19 cellular contexts compared by ENCODE assay signal in the genomic region with DNA sequence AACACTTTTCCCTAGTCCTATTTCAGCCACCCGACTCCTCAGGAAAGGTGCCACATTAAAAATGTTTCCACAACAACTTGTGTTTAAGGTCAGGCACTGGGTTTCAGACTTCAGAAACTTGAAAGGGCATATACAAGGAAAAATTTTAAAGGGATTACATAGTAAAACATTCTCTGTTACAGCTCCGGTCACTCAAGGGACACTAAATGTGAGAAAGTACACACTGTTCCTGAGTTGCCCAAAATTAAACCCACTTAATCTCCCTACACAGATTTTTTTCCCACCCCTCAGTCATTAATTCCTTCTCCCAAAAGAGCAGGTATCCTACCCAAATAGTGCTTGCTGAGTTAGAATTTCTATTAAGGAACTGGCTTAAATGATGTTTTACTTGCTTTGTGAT. TPM values are rescaled to one million over a fixed set of nuclear protein-coding genes. Genes with fewer than 3 reads are reported as not detected.
DNase-seq lines count a peak whose midpoint lies in the region; TF ChIP-seq lines count a peak whose summit lies in the region.
"Had no signal": no experiment of that assay in that cellular context is flagged by ENCODE, and none has a peak within 500 bp of the region (broad histone marks: within the 10 kb centered on the region; RNA-seq: fewer than 3 reads in every experiment).

No MANE protein-coding gene starts in this region.

- peaks cover 21% of the 10 kb centered on the region for H3K79me1 ChIP-seq in mesenchymal stem cell (replicated peaks; ENCODE audit: low read length, poor library complexity, severe bottlenecking)

- CTCF ChIA-PET in activated naive CD4-positive, alpha-beta T cell treated with anti-CD3 and anti-CD28 coated beads for 36 hours (lab: Charles Lee): interaction anchor here (1.6 kb wide), 1 partner anchor 22 kb away, joined by 4 read pairs; no protein-coding TSS in a partner anchor

- no peak for TF ChIP-seq CTCF in suprapubic skin (IDR thresholded peaks at IDR 0.05)

- no peak overlapping the region for H3K23ac ChIP-seq in mesenchymal stem cell (ENCODE audit: low read length in 2 of 2)

- H3K14ac ChIP-seq in mesenchymal stem cell (ENCODE audit: low read length in 2 of 2): no peak overlapping the region

- no peak overlapping the region for H3K18ac ChIP-seq in mesenchymal stem cell (ENCODE audit: low read depth in 1 of 2, low read length in 2 of 2)

- H3K4me1 ChIP-seq in mesenchymal stem cell (ENCODE audit: control insufficient read depth, insufficient read depth, low read depth, low read length) (peaks cover 1% of the 10 kb centered on the region), suprapubic skin (no peaks in the 10 kb centered on the region)
- H3K4me1 ChIP-seq: Peyer's patch had no signal

- H3K4me3 Mint-ChIP-seq in activated naive CD4-positive, alpha-beta T cell treated with anti-CD3 and anti-CD28 coated beads for 36 hours: no peak overlapping the region
- no peak overlapping the region for H3K4me3 Mint-ChIP-seq in activated T-helper 2 cell treated with anti-CD3 and anti-CD28 coated beads, Interferon-gamma antibody, Interleukin-2, Interleukin-4, amounts not matched to agents 10 μg/mL and 5 μg/mL and 100 μg/mL, durations not matched to agents 14 hours and 24 hours and 36 hours (ENCODE audit: low read depth)
- H3K4me3 Mint-ChIP-seq: H9 had no signal

- H3K27ac ChIP-seq in mesenchymal stem cell (ENCODE audit: low read length, poor library complexity, severe bottlenecking) (no peak overlapping the region), suprapubic skin (peak overlapping the region; percentile 35)
- H3K27ac ChIP-seq: A549, Peyer's patch had no signal

- H3K27me3 Mint-ChIP-seq in activated naive CD4-positive, alpha-beta T cell treated with anti-CD3 and anti-CD28 coated beads for 36 hours (ENCODE audit: low read depth): no peaks in the 10 kb centered on the region
- H3K27me3 Mint-ChIP-seq in activated T-helper 2 cell treated with anti-CD3 and anti-CD28 coated beads, Interferon-gamma antibody, Interleukin-2, Interleukin-4, amounts not matched to agents 10 μg/mL and 5 μg/mL and 100 μg/mL, durations not matched to agents 14 hours and 24 hours and 36 hours (ENCODE audit: low read depth): no peaks in the 10 kb centered on the region

- H3K9me3 Mint-ChIP-seq in activated naive CD4-positive, alpha-beta T cell treated with anti-CD3 and anti-CD28 coated beads for 36 hours: peaks cover 6% of the 10 kb centered on the region
- peaks cover 9% of the 10 kb centered on the region for H3K9me3 Mint-ChIP-seq in activated T-helper 2 cell treated with anti-CD3 and anti-CD28 coated beads, Interferon-gamma antibody, Interleukin-2, Interleukin-4, amounts not matched to agents 10 μg/mL and 5 μg/mL and 100 μg/mL, durations not matched to agents 14 hours and 24 hours and 36 hours

- H3K9ac ChIP-seq in mesenchymal stem cell (ENCODE audit: low read length): peak overlapping the region; percentile 26

- H3K4me1 Mint-ChIP-seq in activated naive CD4-positive, alpha-beta T cell treated with anti-CD3 and anti-CD28 coated beads for 36 hours (ENCODE audit: low read depth): peaks cover 46% of the 10 kb centered on the region
- H3K4me1 Mint-ChIP-seq in activated T-helper 2 cell treated with anti-CD3 and anti-CD28 coated beads, Interferon-gamma antibody, Interleukin-2, Interleukin-4, amounts not matched to agents 10 μg/mL and 5 μg/mL and 100 μg/mL, durations not matched to agents 14 hours and 24 hours and 36 hours (ENCODE audit: low read depth): peaks cover 32% of the 10 kb centered on the region
- H3K4me1 Mint-ChIP-seq: H9 had no signal

- H2BK120ac ChIP-seq in mesenchymal stem cell (ENCODE audit: low read depth, low read length): no peak overlapping the region

- no peak overlapping the region for H3K4me2 ChIP-seq in mesenchymal stem cell (ENCODE audit: low read length, poor library complexity, severe bottlenecking)
- H3K4me2 ChIP-seq: A549 had no signal

- no peak overlapping the region for H4K8ac ChIP-seq in mesenchymal stem cell (ENCODE audit: low read length)

- DNase-seq in activated naive CD4-positive, alpha-beta T cell treated with anti-CD3 and anti-CD28 coated beads for 36 hours: no peak
- no peak for DNase-seq in activated naive CD4-positive, alpha-beta T cell treated with anti-CD3 and anti-CD28 coated beads, Interleukin-2, amount 50 U/mL, for 16 hours
- no peak for DNase-seq in activated T-helper 2 cell treated with anti-CD3 and anti-CD28 coated beads, Interferon-gamma antibody, Interleukin-2, Interleukin-4, amounts not matched to agents 10 μg/mL and 5 μg/mL and 100 μg/mL, durations not matched to agents 14 hours and 24 hours and 36 hours (ENCODE audit: low spot score)
- no peak for DNase-seq in mesenchymal stem cell
- no peak for DNase-seq in suprapubic skin (ENCODE audit: low spot score in 2 of 2)
- no peak for DNase-seq in NK-92 treated with Interleukin-12 subunit alpha and Interleukin-12 subunit beta, amount 100 ng/mL, for 24 hours (lab: John Stamatoyannopoulos, UW)
- no peak for DNase-seq in NCI-H1694 (lab: John Stamatoyannopoulos, UW)
- DNase-seq: AML-193, DMS79, H9, Karpas-422, NCI-H1105 treated with DMSO at 0.1 percent for 48 hours, NCI-H1930, NCI-H510A, NCI-H82, Peyer's patch had no signal

- no peaks in the 10 kb centered on the region for H3K27me3 ChIP-seq in mesenchymal stem cell (ENCODE audit: control insufficient read depth in 1 of 2, insufficient read depth in 1 of 2, low read length in 2 of 2)
- H3K27me3 ChIP-seq in suprapubic skin: no peaks in the 10 kb centered on the region
- H3K27me3 ChIP-seq: Peyer's patch had no signal

- no peak overlapping the region for H2BK5ac ChIP-seq in mesenchymal stem cell (ENCODE audit: low read depth, low read length, poor library complexity, severe bottlenecking)

- no peak overlapping the region for H2BK12ac ChIP-seq in mesenchymal stem cell (ENCODE audit: low read length in 2 of 2)

- H4K91ac ChIP-seq in mesenchymal stem cell (ENCODE audit: low read length): no peak overlapping the region

- no peak for TF ChIP-seq POLR2A in suprapubic skin (IDR thresholded peaks at IDR 0.05)

- WGBS in mesenchymal stem cell: 95% methylated on average over 2 of the region's 2 CpGs
- WGBS in suprapubic skin: 92% methylated on average over 2 of the region's 2 CpGs

- no peak overlapping the region for H2AK5ac ChIP-seq in mesenchymal stem cell (ENCODE audit: low read length, severe bottlenecking)

- intact Hi-C loops in activated naive CD4-positive, alpha-beta T cell treated with anti-CD3 and anti-CD28 coated beads for 36 hours (cut with micrococcal nuclease): loop anchor here (1.0 kb wide), 2 partner anchors 9 to 22 kb away; no protein-coding TSS in a partner anchor
- intact Hi-C loops in activated T-helper 2 cell treated with anti-CD3 and anti-CD28 coated beads, Interferon-gamma antibody, Interleukin-2, Interleukin-4, amounts not matched to agents 10 μg/mL and 5 μg/mL and 100 μg/mL, durations not matched to agents 14 hours and 24 hours and 36 hours (cut with micrococcal nuclease): loop anchor here (1.0 kb wide), 1 partner anchor 11 kb away; no protein-coding TSS in a partner anchor

- H3K4ac ChIP-seq in mesenchymal stem cell (ENCODE audit: low read depth in 1 of 2, low read length in 2 of 2): no peak overlapping the region

- H3K36me3 ChIP-seq in mesenchymal stem cell (ENCODE audit: control insufficient read depth in 1 of 2, insufficient read depth in 2 of 2, low read depth in 1 of 2, low read length in 2 of 2): peaks cover 0 to 3% of the 10 kb centered on the region in 2 experiments
- H3K36me3 ChIP-seq in suprapubic skin: no peaks in the 10 kb centered on the region
- H3K36me3 ChIP-seq: Peyer's patch had no signal

- H2AFZ ChIP-seq in mesenchymal stem cell (ENCODE audit: low read depth, low read length): no peak overlapping the region

- peaks cover 39% of the 10 kb centered on the region for H3K36me3 Mint-ChIP-seq in activated naive CD4-positive, alpha-beta T cell treated with anti-CD3 and anti-CD28 coated beads for 36 hours (ENCODE audit: low read depth)
- peaks cover 70% of the 10 kb centered on the region for H3K36me3 Mint-ChIP-seq in activated T-helper 2 cell treated with anti-CD3 and anti-CD28 coated beads, Interferon-gamma antibody, Interleukin-2, Interleukin-4, amounts not matched to agents 10 μg/mL and 5 μg/mL and 100 μg/mL, durations not matched to agents 14 hours and 24 hours and 36 hours (ENCODE audit: low read depth)

- H3K4me3 ChIP-seq in mesenchymal stem cell (ENCODE audit: insufficient read depth in 1 of 2, low read depth in 1 of 2, low read length in 2 of 2) (peak overlapping the region in 1 of 2 experiments; percentile 11), suprapubic skin (no peak overlapping the region)
- H3K4me3 ChIP-seq: A549, GM12878, Peyer's patch had no signal

- no peak for TF ChIP-seq EP300 in suprapubic skin (IDR thresholded peaks at IDR 0.05)

- no peak overlapping the region for H2BK15ac ChIP-seq in mesenchymal stem cell (ENCODE audit: low read depth, poor library complexity, severe bottlenecking)

- H3K27ac Mint-ChIP-seq in activated naive CD4-positive, alpha-beta T cell treated with anti-CD3 and anti-CD28 coated beads for 36 hours: peak overlapping the region; percentile 55
- H3K27ac Mint-ChIP-seq in activated T-helper 2 cell treated with anti-CD3 and anti-CD28 coated beads, Interferon-gamma antibody, Interleukin-2, Interleukin-4, amounts not matched to agents 10 μg/mL and 5 μg/mL and 100 μg/mL, durations not matched to agents 14 hours and 24 hours and 36 hours: peak overlapping the region; percentile 21
- H3K27ac Mint-ChIP-seq: H9 had no signal

- H3K9me3 ChIP-seq in mesenchymal stem cell (ENCODE audit: control insufficient read depth, low read length) (no peaks in the 10 kb centered on the region), suprapubic skin (no peaks in the 10 kb centered on the region)
- H3K9me3 ChIP-seq: A549, Peyer's patch had no signal

RNA-seq across cellular contexts. Expression of a gene that starts 14.2 kb away (rescaled TPM):
- 10 to 100 TPM; 43.1 TPM for total RNA-seq in activated naive CD4-positive, alpha-beta T cell treated with anti-CD3 and anti-CD28 coated beads for 36 hours
- 46.0 and 46.3 TPM in 2 replicates for total RNA-seq in activated T-helper 2 cell treated with anti-CD3 and anti-CD28 coated beads, Interferon-gamma antibody, Interleukin-2, Interleukin-4, amounts not matched to agents 10 μg/mL and 5 μg/mL and 100 μg/mL, durations not matched to agents 14 hours and 24 hours and 36 hours
- polyA plus RNA-seq in mesenchymal stem cell (2013, experiment 1 of 2): 18.3 TPM
- polyA plus RNA-seq in mesenchymal stem cell (2013, experiment 2 of 2): 18.5 TPM
- total RNA-seq in suprapubic skin: 10 to 100 TPM; 13.8 to 28.2 (median 18.3) TPM
- total RNA-seq: G401 had no signal
